Comparison of ENCODE assay signal across 24 cellular contexts in genomic region chr1:78536427-78536826, GRCh38. TPM values are rescaled to one million over a fixed set of nuclear protein-coding genes. Genes with fewer than 3 reads are reported as not detected.
DNase-seq lines count a peak whose midpoint lies in the region; ATAC-seq and TF ChIP-seq lines count a peak whose summit lies in the region.
"Had no signal": no experiment of that assay in that cellular context is flagged by ENCODE, and none has a peak within 500 bp of the region (broad histone marks: within the 10 kb centered on the region; RNA-seq: fewer than 3 reads in every experiment).

No MANE protein-coding gene starts in this region.

- H3K27ac ChIP-seq in body of pancreas: no peak overlapping the region
- H3K27ac ChIP-seq: heart left ventricle, neutrophil, prostate gland, upper lobe of right lung had no signal

- DNase-seq in AG08396 (ENCODE audit: low spot score) (peak; percentile 23), HFFc6 (peak; percentile 59), amniotic epithelial cell (ENCODE audit: low read depth) (peak; percentile 44), glomerular visceral epithelial cell (ENCODE audit: extremely low spot score) (peak; percentile 2), Calu3 (no peak), body of pancreas (no peak), NCI-H510A treated with DMSO at 0.1 percent for 48 hours (lab: John Stamatoyannopoulos, UW) (no peak)
- no peak for DNase-seq in stimulated activated naive CD8-positive, alpha-beta T cell treated with anti-CD3 and anti-CD28 coated beads, Interleukin-15, amount 100 ng/mL, for 72 hours
- DNase-seq: activated gamma-delta T cell treated with Interleukin-2 at 50 U/mL for 16 hours; activated naive CD8-positive, alpha-beta T cell treated with anti-CD3 and anti-CD28 coated beads, Interleukin-2, amount 50 U/mL, for 24 hours; CD4-positive, CD25-positive, alpha-beta regulatory T cell; cortex of kidney; DMS153; GF-D8; heart left ventricle; Karpas-422; mesendoderm; NCI-H1694; NCI-H526 treated with DMSO at 0.1 percent for 48 hours; T-helper 2 cell; upper lobe of right lung had no signal

- CTCF ChIA-PET in Calu3 (lab: Charles Lee): no interaction called here

- no peaks in the 10 kb centered on the region for H3K27me3 ChIP-seq in body of pancreas
- H3K27me3 ChIP-seq: heart left ventricle, neutrophil, upper lobe of right lung had no signal

- H3K27me3 Mint-ChIP-seq in HFFc6 (ENCODE audit: insufficient read depth): peaks cover 2% of the 10 kb centered on the region; the same call in 1 of the 2 replicates
- no peaks in the 10 kb centered on the region for H3K27me3 Mint-ChIP-seq in Calu3 (ENCODE audit: unreplicated experiment)
- peaks cover 7% of the 10 kb centered on the region for H3K27me3 Mint-ChIP-seq in stimulated activated naive CD8-positive, alpha-beta T cell treated with anti-CD3 and anti-CD28 coated beads, Interleukin-15, amount 100 ng/mL, for 72 hours

- H3K4me3 Mint-ChIP-seq in HFFc6 (no peak overlapping the region; the same call in 1 of the 2 replicates), Calu3 (ENCODE audit: low read depth, unreplicated experiment) (no peak overlapping the region)
- no peak overlapping the region for H3K4me3 Mint-ChIP-seq in stimulated activated naive CD8-positive, alpha-beta T cell treated with anti-CD3 and anti-CD28 coated beads, Interleukin-15, amount 100 ng/mL, for 72 hours
- H3K4me3 Mint-ChIP-seq: activated naive CD8-positive, alpha-beta T cell treated with anti-CD3 and anti-CD28 coated beads, Interleukin-2, amount 50 U/mL, for 24 hours; CD4-positive, CD25-positive, alpha-beta regulatory T cell had no signal

- H3K4me3 ChIP-seq in body of pancreas: no peak overlapping the region
- H3K4me3 ChIP-seq: heart left ventricle, prostate gland, upper lobe of right lung had no signal

- no peak for TF ChIP-seq CTCF in HFFc6 (IDR thresholded peaks at IDR 0.05)
- no peak for TF ChIP-seq CTCF in Calu3 (IDR thresholded peaks at IDR 0.05; ENCODE audit: unreplicated experiment)
- TF ChIP-seq CTCF in body of pancreas (IDR thresholded peaks at IDR 0.05): no peak

- intact Hi-C loops in Calu3 (cut with micrococcal nuclease; ENCODE audit: unreplicated experiment): no loop called here
- intact Hi-C loops in body of pancreas (cut with DNase I): no loop called here

- no peaks in the 10 kb centered on the region for H3K36me3 ChIP-seq in body of pancreas (replicated peaks in 1 of 2; ENCODE audit: insufficient read depth in 1 of 2, low read depth in 2 of 2)
- H3K36me3 ChIP-seq: heart left ventricle, neutrophil, prostate gland, upper lobe of right lung had no signal

- no peaks in the 10 kb centered on the region for H3K4me1 ChIP-seq in body of pancreas
- H3K4me1 ChIP-seq: heart left ventricle, prostate gland, upper lobe of right lung had no signal

- ATAC-seq in body of pancreas: no peak
- ATAC-seq in stimulated activated naive CD8-positive, alpha-beta T cell treated with anti-CD3 and anti-CD28 coated beads, Interleukin-15, amount 100 ng/mL, for 72 hours: no peak
- ATAC-seq: activated naive CD8-positive, alpha-beta T cell treated with anti-CD3 and anti-CD28 coated beads, Interleukin-2, amount 50 U/mL, for 24 hours; heart left ventricle; upper lobe of right lung had no signal

- no peaks in the 10 kb centered on the region for H3K9me3 ChIP-seq in body of pancreas
- H3K9me3 ChIP-seq: neutrophil, prostate gland, upper lobe of right lung had no signal

- H3K27ac Mint-ChIP-seq in HFFc6 (peak overlapping the region; percentile 70), Calu3 (ENCODE audit: unreplicated experiment) (no peak overlapping the region)
- no peak overlapping the region for H3K27ac Mint-ChIP-seq in stimulated activated naive CD8-positive, alpha-beta T cell treated with anti-CD3 and anti-CD28 coated beads, Interleukin-15, amount 100 ng/mL, for 72 hours
- H3K27ac Mint-ChIP-seq: activated naive CD8-positive, alpha-beta T cell treated with anti-CD3 and anti-CD28 coated beads, Interleukin-2, amount 50 U/mL, for 24 hours; CD4-positive, CD25-positive, alpha-beta regulatory T cell had no signal

- 80 to 83% methylated on average over 2 of the region's 2 CpGs for WGBS in body of pancreas, 2 donors

- H3K4me1 Mint-ChIP-seq in HFFc6 (ENCODE audit: low read depth) (peaks cover 41% of the 10 kb centered on the region), Calu3 (ENCODE audit: low read depth, unreplicated experiment) (no peaks in the 10 kb centered on the region)
- no peaks in the 10 kb centered on the region for H3K4me1 Mint-ChIP-seq in stimulated activated naive CD8-positive, alpha-beta T cell treated with anti-CD3 and anti-CD28 coated beads, Interleukin-15, amount 100 ng/mL, for 72 hours
- H3K4me1 Mint-ChIP-seq: activated naive CD8-positive, alpha-beta T cell treated with anti-CD3 and anti-CD28 coated beads, Interleukin-2, amount 50 U/mL, for 24 hours; CD4-positive, CD25-positive, alpha-beta regulatory T cell had no signal

- TF ChIP-seq POLR2A in body of pancreas (IDR thresholded peaks at IDR 0.05): no peak

- peaks cover 3% of the 10 kb centered on the region for H3K9me3 Mint-ChIP-seq in HFFc6
- no peaks in the 10 kb centered on the region for H3K9me3 Mint-ChIP-seq in Calu3 (ENCODE audit: low read depth, unreplicated experiment)
- H3K9me3 Mint-ChIP-seq in stimulated activated naive CD8-positive, alpha-beta T cell treated with anti-CD3 and anti-CD28 coated beads, Interleukin-15, amount 100 ng/mL, for 72 hours: peaks cover 0 to 6% of the 10 kb centered on the region in 2 donors

- H3K36me3 Mint-ChIP-seq in HFFc6 (ENCODE audit: low read depth) (peaks cover 26% of the 10 kb centered on the region), Calu3 (ENCODE audit: insufficient read depth, unreplicated experiment) (no peaks in the 10 kb centered on the region)
- H3K36me3 Mint-ChIP-seq: CD4-positive, CD25-positive, alpha-beta regulatory T cell had no signal

- no TSS peak for BruUV-seq in Calu3 (replicated peaks; lab: Mats Ljungman, UMichigan)

RNA-seq across cellular contexts. Expression of gene PTGFR, which starts 45.7 kb away (rescaled TPM):
- total RNA-seq in HFFc6 (2021; fragmentation: NEBNext Ultra II Directional; extraction: Animal tissue kit (Norgen Biotek cat#: 25700)): 10 to 100 TPM; 11.2 to 20.3 (median 17.1) TPM
- total RNA-seq in Calu3 (2022): 0.35 and 0.37 TPM in 2 replicates
- 1 to 10 TPM; 1.0 to 3.0 TPM for total RNA-seq in body of pancreas
- total RNA-seq: CD4-positive, CD25-positive, alpha-beta regulatory T cell; H1 had no signal

Comparison
In these comparisons a context has a peak if more than half of its experiments do, and no peak if none do; other contexts are left out.
1. DNase-seq: peak in AG08396 (single experiment), HFFc6 (single experiment), amniotic epithelial cell (single experiment) and glomerular visceral epithelial cell (single experiment); none in Calu3 (single experiment), body of pancreas (0 of 4), NCI-H510A treated with DMSO at 0.1 percent for 48 hours (single experiment) and stimulated activated naive CD8-positive, alpha-beta T cell treated with anti-CD3 and anti-CD28 coated beads, Interleukin-15, amount 100 ng/mL, for 72 hours (0 of 2).